ENCODE assay signal across 10 cellular contexts in genomic region chr10:31004611-31005193, GRCh38. TPM values are rescaled to one million over a fixed set of nuclear protein-coding genes. Genes with fewer than 3 reads are reported as not detected.
DNase-seq lines count a peak whose midpoint lies in the region; ATAC-seq, FAIRE-seq and TF ChIP-seq lines count a peak whose summit lies in the region.
"Had no signal": no experiment of that assay in that cellular context is flagged by ENCODE, and none has a peak within 500 bp of the region (broad histone marks: within the 10 kb centered on the region; RNA-seq: fewer than 3 reads in every experiment).

No MANE protein-coding gene starts in this region.

- H3K27me3 ChIP-seq in kidney epithelial cell (ENCODE audit: control insufficient read depth, insufficient read depth, low read length): no peaks in the 10 kb centered on the region

- DNase-seq in A549 (ENCODE audit: low read depth in 1 of 2, low spot score in 1 of 2) (peak in 1 of 2 experiments; percentile 22), HCEC 1CT (peak; percentile 92), amniotic stem cell (lab: John Stamatoyannopoulos, UW) (peak; percentile 8), kidney epithelial cell (ENCODE audit: low read depth) (peak; percentile 52), SIG-M5 (lab: John Stamatoyannopoulos, UW) (no peak), GF-D8 (lab: John Stamatoyannopoulos, UW) (no peak)
- no peak for DNase-seq in effector CD4-positive, alpha-beta T cell
- DNase-seq: Caco-2, NCI-H82 had no signal

- no peak for TF ChIP-seq EP300 in A549 (IDR thresholded peaks at IDR 0.05)

- ATAC-seq in A549: no peak
- ATAC-seq in GM18909 (IDR thresholded peaks at IDR 0.05; ENCODE audit: poor library complexity, unreplicated experiment): no peak

- TF ChIP-seq CTCF in A549 (IDR thresholded peaks at IDR 0.05) (no peak), kidney epithelial cell (IDR thresholded peaks at IDR 0.05; ENCODE audit: insufficient read depth, low read length, poor library complexity, severe bottlenecking) (no peak)

- FAIRE-seq in A549 (lab: Jason Lieb, UNC): no peak

- no peak for TF ChIP-seq RAD21 in A549 (conservative IDR thresholded peaks at IDR 0.05 in 1 of 2, IDR thresholded peaks at IDR 0.05 in 1 of 2)

- no peaks in the 10 kb centered on the region for H3K36me3 ChIP-seq in kidney epithelial cell (ENCODE audit: control insufficient read depth, insufficient read depth, low read length)

- POLR2A ChIA-PET in A549 (lab: Yijun Ruan, JAX): no interaction called here

- H3K4me1 ChIP-seq in A549: peaks cover 39% of the 10 kb centered on the region

- peak overlapping the region; percentile 13; the same call in 1 of the 3 replicates for H3K4me2 ChIP-seq in A549

- no peak overlapping the region for H3K4me3 ChIP-seq in A549
- no peak overlapping the region for H3K4me3 ChIP-seq in kidney epithelial cell (ENCODE audit: low read depth, low read length)

- H3K27ac ChIP-seq in A549: peak overlapping the region; percentile 6 to 56; a peak in 5 of 6 replicates

- CTCF ChIA-PET in A549 (lab: Yijun Ruan, JAX): no interaction called here

- 81% methylated on average over 3 of the region's 3 CpGs for WGBS in A549 (ENCODE audit: missing lambda C conversion rate)

- no peak for TF ChIP-seq POLR2A in A549 (IDR thresholded peaks at IDR 0.05; ENCODE audit: low read length)

- no peaks in the 10 kb centered on the region for H3K9me3 ChIP-seq in A549
- H3K9me3 ChIP-seq: Caco-2 had no signal

TF ChIP-seq in A549, 52 proteins besides CTCF, POLR2A, EP300 and RAD21:
- TF ChIP-seq SREBF2 (IDR thresholded peaks at IDR 0.05): no peak
- no peak for TF ChIP-seq RFX5 (IDR thresholded peaks at IDR 0.05)
- peak; percentile 69 for TF ChIP-seq NFE2L2 (conservative IDR thresholded peaks at IDR 0.05; ENCODE audit: low read length)
- TF ChIP-seq TP53 (CRISPR knock-in tag; IDR thresholded peaks at IDR 0.05): no peak
- TF ChIP-seq EHF (CRISPR knock-in tag; IDR thresholded peaks at IDR 0.05): no peak
- TF ChIP-seq JUN (IDR thresholded peaks at IDR 0.05): no peak
- TF ChIP-seq MAFK (IDR thresholded peaks at IDR 0.05; ENCODE audit: partially characterized antibody): peak; percentile 89
- TF ChIP-seq RARB (CRISPR knock-in tag; IDR thresholded peaks at IDR 0.05): no peak
- TF ChIP-seq FOSL2 (IDR thresholded peaks at IDR 0.05): no peak
- peak; percentile 71 for TF ChIP-seq FOSL2 (CRISPR knock-in tag; IDR thresholded peaks at IDR 0.05)
- no peak for TF ChIP-seq ELK1 (IDR thresholded peaks at IDR 0.05; ENCODE audit: low read depth, low read length)

RNA-seq across cellular contexts. Expression of gene ZNF438, which starts 27.0 kb away (rescaled TPM):
- polyA plus RNA-seq in A549 (2011; rRNA removed): 4.5 and 6.0 TPM in 2 replicates
- 1.3 and 1.5 TPM in 2 replicates for polyA plus RNA-seq in A549 (2012; cell fraction: cytosol; rRNA removed)
- polyA plus RNA-seq in A549 (2012; cell fraction: nucleus; rRNA removed): 1.1 and 1.8 TPM in 2 replicates
- polyA plus RNA-seq in A549 (2017; fragmentation: RNase III; extraction: RNeasy Plus Mini Kit Qiagen cat#74134 plus additional on column Dnase treatment): 2.2 to 2.6 TPM (median 2.5 TPM) in 3 replicates
- 5.9 and 6.4 TPM in 2 replicates for polyA minus RNA-seq in A549 (2011; rRNA and poly(A)+ RNA removed)
- total RNA-seq in kidney epithelial cell: 3.3 and 5.4 TPM in 2 replicates

Comparison
In these comparisons a context has a peak if more than half of its experiments do, and no peak if none do; other contexts are left out.
1. DNase-seq: peak in HCEC 1CT (single experiment), amniotic stem cell (single experiment) and kidney epithelial cell (single experiment); none in SIG-M5 (single experiment), effector CD4-positive, alpha-beta T cell (single experiment) and GF-D8 (single experiment).